ENCODE assay signal across 8 cellular contexts in genomic region chr7:99408347-99409191, GRCh38. TPM values are rescaled to one million over a fixed set of nuclear protein-coding genes. Genes with fewer than 3 reads are reported as not detected.
DNase-seq lines count a peak whose midpoint lies in the region; ATAC-seq and TF ChIP-seq lines count a peak whose summit lies in the region.

Gene BUD31 (plus strand): TSS chr7:99408969. CDS start chr7:99411093, 2,124 bp downstream.
A gene with protein sequence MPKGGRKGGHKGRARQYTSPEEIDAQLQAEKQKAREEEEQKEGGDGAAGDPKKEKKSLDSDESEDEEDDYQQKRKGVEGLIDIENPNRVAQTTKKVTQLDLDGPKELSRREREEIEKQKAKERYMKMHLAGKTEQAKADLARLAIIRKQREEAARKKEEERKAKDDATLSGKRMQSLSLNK (minus strand): TSS chr7:99408597. CDS start chr7:99408548, 49 bp downstream.

- H4K91ac ChIP-seq in mesenchymal stem cell (ENCODE audit: low read length) = peak within 1 kb of the TSS; percentile 94

- peak within 1 kb of the TSS; percentile 76 for H2AK5ac ChIP-seq in mesenchymal stem cell (ENCODE audit: low read length, severe bottlenecking)

- H2BK12ac ChIP-seq in mesenchymal stem cell (ENCODE audit: low read length in 2 of 2) = peak within 1 kb of the TSS in 1 of 2 experiments; percentile 93

- no peaks in the 10 kb centered on the region for H3K9me3 Mint-ChIP-seq in effector memory CD8-positive, alpha-beta T cell

- H3K4me2 ChIP-seq in mesenchymal stem cell (ENCODE audit: low read length, poor library complexity, severe bottlenecking) = peak within 1 kb of the TSS; percentile 84

- peak within 1 kb of the TSS; percentile 91 to 95 for H3K18ac ChIP-seq in mesenchymal stem cell (ENCODE audit: low read depth in 1 of 2, low read length in 2 of 2)

- peak within 1 kb of the TSS; percentile 92 for H2BK15ac ChIP-seq in mesenchymal stem cell (ENCODE audit: low read depth, poor library complexity, severe bottlenecking)

- peak within 1 kb of the TSS; percentile 100 for H3K9ac ChIP-seq in mesenchymal stem cell (ENCODE audit: low read length)

- peaks cover 19% of the 10 kb centered on the region for H3K4me1 ChIP-seq in mesenchymal stem cell (ENCODE audit: control insufficient read depth, insufficient read depth, low read depth, low read length)

- H3K36me3 Mint-ChIP-seq in effector memory CD8-positive, alpha-beta T cell (ENCODE audit: insufficient read depth) = peaks cover 69% of the 10 kb centered on the region

- H4K8ac ChIP-seq in mesenchymal stem cell (ENCODE audit: low read length) = peak within 1 kb of the TSS; percentile 71

- peak within 1 kb of the TSS; percentile 94 to 99 for H3K4me3 Mint-ChIP-seq in effector memory CD8-positive, alpha-beta T cell

- peak within 1 kb of the TSS; percentile 69 to 96 for H3K4ac ChIP-seq in mesenchymal stem cell (ENCODE audit: low read depth in 1 of 2, low read length in 2 of 2)

- H3K27me3 Mint-ChIP-seq in effector memory CD8-positive, alpha-beta T cell = no peaks in the 10 kb centered on the region

- no peaks in the 10 kb centered on the region for H3K27me3 ChIP-seq in mesenchymal stem cell (ENCODE audit: control insufficient read depth in 1 of 2, insufficient read depth in 1 of 2, low read length in 2 of 2)

- no peak for TF ChIP-seq CTCF in GM20000 (IDR thresholded peaks at IDR 0.05; ENCODE audit: extremely low read depth, missing control alignments)

- peak within 1 kb of the TSS; percentile 95 to 99 for H3K27ac Mint-ChIP-seq in effector memory CD8-positive, alpha-beta T cell

- peak; percentile 90 for DNase-seq in CMK (ENCODE audit: low read depth)
- DNase-seq in GM20000 (ENCODE audit: low spot score) = peak; percentile 96
- DNase-seq in HT-29 (ENCODE audit: low spot score) = peak; percentile 95
- peak; percentile 97 to 99 for DNase-seq in NOMO-1 (lab: John Stamatoyannopoulos, UW; ENCODE audit: unreplicated experiment in 2 of 2)
- peak; percentile 87 to 91 for DNase-seq in activated CD8-positive, alpha-beta memory T cell treated with anti-CD3 and anti-CD28 coated beads for 4 hours (ENCODE audit: low read depth in 2 of 2)
- peak; percentile 94 to 100 (median 96) for DNase-seq in effector memory CD8-positive, alpha-beta T cell
- peak; percentile 97 for DNase-seq in mesenchymal stem cell
- peak; percentile 89 for DNase-seq in stimulated activated CD8-positive, alpha-beta memory T cell treated with anti-CD3 and anti-CD28 coated beads, Interleukin-12 subunit alpha, Interleukin-12 subunit beta, amount 100 ng/mL, for 4 hours (ENCODE audit: low read depth)

- H2BK5ac ChIP-seq in mesenchymal stem cell (ENCODE audit: low read depth, low read length, poor library complexity, severe bottlenecking) = peak within 1 kb of the TSS; percentile 100

- H3K36me3 ChIP-seq in mesenchymal stem cell (ENCODE audit: control insufficient read depth in 1 of 2, insufficient read depth in 2 of 2, low read depth in 1 of 2, low read length in 2 of 2) = peaks cover 32 to 41% of the 10 kb centered on the region in 2 experiments

- peaks cover 8% of the 10 kb centered on the region for H3K79me1 ChIP-seq in mesenchymal stem cell (replicated peaks; ENCODE audit: low read length, poor library complexity, severe bottlenecking)

- peak within 1 kb of the TSS in 1 of 2 experiments; percentile 74 for H3K14ac ChIP-seq in mesenchymal stem cell (ENCODE audit: low read length in 2 of 2)

- H3K23ac ChIP-seq in mesenchymal stem cell (ENCODE audit: low read length in 2 of 2) = no peak within 1 kb of the TSS

- no peaks in the 10 kb centered on the region for H3K9me3 ChIP-seq in mesenchymal stem cell (ENCODE audit: control insufficient read depth, low read length)

- peak within 1 kb of the TSS; percentile 36 for H2AFZ ChIP-seq in mesenchymal stem cell (ENCODE audit: low read depth, low read length)

- peak within 1 kb of the TSS; percentile 13 for H2BK120ac ChIP-seq in mesenchymal stem cell (ENCODE audit: low read depth, low read length)

- under 1% methylated on average over 69 of the region's 73 CpGs for WGBS in mesenchymal stem cell

- H3K27ac ChIP-seq in mesenchymal stem cell (ENCODE audit: low read length, poor library complexity, severe bottlenecking) = peak within 1 kb of the TSS; percentile 99

- H3K4me1 Mint-ChIP-seq in effector memory CD8-positive, alpha-beta T cell (ENCODE audit: low read depth in 2 of 2) = peaks cover 48 to 50% of the 10 kb centered on the region in 2 donors

- peak within 1 kb of the TSS; percentile 86 to 99 for H3K4me3 ChIP-seq in mesenchymal stem cell (ENCODE audit: insufficient read depth in 1 of 2, low read depth in 1 of 2, low read length in 2 of 2)

- ATAC-seq in effector memory CD8-positive, alpha-beta T cell (replicated peaks) = peak; percentile 84

RNA-seq across cellular contexts. Expression of gene BUD31, which starts in this region (rescaled TPM):
- 120 and 130 TPM in 2 replicates for total RNA-seq in HT-29 (2014; rRNA removed; shearing (Covaris generic))
- polyA plus RNA-seq in mesenchymal stem cell (2013, experiment 1 of 2) = 171 TPM
- 175 TPM for polyA plus RNA-seq in mesenchymal stem cell (2013, experiment 2 of 2)

RNA-seq across cellular contexts. Expression of the second gene that starts in this region (rescaled TPM):
- 51.2 and 57.8 TPM in 2 replicates for total RNA-seq in HT-29 (2014; rRNA removed; shearing (Covaris generic))
- polyA plus RNA-seq in mesenchymal stem cell (2013, experiment 1 of 2) = 109 TPM
- polyA plus RNA-seq in mesenchymal stem cell (2013, experiment 2 of 2) = 104 TPM

Comparison
In these comparisons a context has a peak if more than half of its experiments do, and no peak if none do; other contexts are left out.
1. Peak in every context shown above with its lines: DNase-seq, ATAC-seq, H3K4me3 ChIP-seq and H3K27ac ChIP-seq.